Comparison of ENCODE assay signal across 2 cellular contexts in the genomic region with DNA sequence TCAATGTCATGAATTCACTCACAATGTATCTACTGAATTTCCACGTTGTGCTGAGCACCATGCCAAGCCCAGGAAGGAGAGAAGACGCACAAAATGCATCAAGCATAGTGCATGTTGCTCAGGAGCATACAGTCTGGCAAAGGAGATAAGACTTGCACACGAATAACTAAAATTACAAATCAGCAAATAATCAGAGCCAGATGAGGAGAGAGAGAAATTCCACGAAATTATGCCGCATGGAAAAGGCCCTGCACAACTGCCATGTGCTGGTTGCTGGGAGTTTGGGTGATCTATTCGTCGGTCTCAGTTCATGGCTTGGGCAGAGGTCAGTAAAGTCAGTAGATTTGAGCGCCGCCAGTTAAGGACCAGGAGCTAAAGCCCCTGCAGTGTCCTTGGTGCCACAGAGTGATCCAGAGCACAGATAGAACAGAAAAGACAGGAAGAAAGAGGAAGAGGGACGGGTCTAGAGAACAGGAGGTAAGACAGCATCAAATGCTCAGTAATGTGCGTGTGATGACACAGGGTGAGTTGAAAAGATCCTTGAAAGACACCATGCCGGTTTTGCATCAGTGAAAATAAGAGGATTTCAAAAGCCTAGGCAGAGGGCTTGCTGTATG.
TF ChIP-seq lines count a peak whose summit lies in the region.

No MANE protein-coding gene starts in this region.

TF ChIP-seq in IMR-90, 13 proteins besides CTCF, POLR2A, EP300 and RAD21:
- TF ChIP-seq BHLHE40 (IDR thresholded peaks at IDR 0.05; ENCODE audit: low read depth, low read length): no peak
- TF ChIP-seq, protein P1, sequence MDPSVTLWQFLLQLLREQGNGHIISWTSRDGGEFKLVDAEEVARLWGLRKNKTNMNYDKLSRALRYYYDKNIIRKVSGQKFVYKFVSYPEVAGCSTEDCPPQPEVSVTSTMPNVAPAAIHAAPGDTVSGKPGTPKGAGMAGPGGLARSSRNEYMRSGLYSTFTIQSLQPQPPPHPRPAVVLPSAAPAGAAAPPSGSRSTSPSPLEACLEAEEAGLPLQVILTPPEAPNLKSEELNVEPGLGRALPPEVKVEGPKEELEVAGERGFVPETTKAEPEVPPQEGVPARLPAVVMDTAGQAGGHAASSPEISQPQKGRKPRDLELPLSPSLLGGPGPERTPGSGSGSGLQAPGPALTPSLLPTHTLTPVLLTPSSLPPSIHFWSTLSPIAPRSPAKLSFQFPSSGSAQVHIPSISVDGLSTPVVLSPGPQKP (IDR thresholded peaks at IDR 0.05; ENCODE audit: borderline replicate concordance, low read depth, low read length): no peak
- no peak for TF ChIP-seq SMC3 (IDR thresholded peaks at IDR 0.05; ENCODE audit: low read depth, low read length)
TF ChIP-seq in IMR-90: peak in this region for 0.

TF ChIP-seq in H1, 55 proteins besides CTCF, POLR2A, EP300 and RAD21:
- TF ChIP-seq SP4 (IDR thresholded peaks at IDR 0.05; ENCODE audit: low read length) (no peak), ATF3 (IDR thresholded peaks at IDR 0.05; ENCODE audit: insufficient read depth, low read depth, low read length) (no peak), YY1 (IDR thresholded peaks at IDR 0.05; ENCODE audit: low read depth, low read length) (no peak)
